ENCODE assay signal across 33 cellular contexts in the genomic region with DNA sequence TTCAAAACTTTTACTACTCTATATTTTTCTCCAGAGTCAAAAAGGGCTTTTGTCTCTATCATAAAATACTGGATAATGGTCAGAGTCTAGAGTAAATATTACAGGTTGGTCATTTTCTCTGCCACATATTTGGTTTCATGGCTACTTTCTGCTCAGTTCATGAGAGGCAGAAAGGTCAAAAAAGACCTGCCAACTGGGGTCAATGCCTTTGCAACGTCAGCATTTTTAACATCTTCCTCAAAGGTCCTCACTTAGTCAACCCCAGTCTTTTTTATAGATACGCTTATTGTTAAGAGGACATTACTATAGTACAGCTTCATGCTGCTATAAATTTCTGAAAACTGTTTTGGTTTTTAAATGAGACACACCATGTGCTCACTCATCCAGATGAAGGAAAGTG.
"Had no signal": no experiment of that assay in that cellular context is flagged by ENCODE, and none has a peak within 500 bp of the region (broad histone marks: within the 10 kb centered on the region; RNA-seq: fewer than 3 reads in every experiment).

No MANE protein-coding gene starts in this region.

- H3K9me3 Mint-ChIP-seq: T-cell had no signal

- DNase-seq: Karpas-422, MM.1S, MV-4-11, NCI-H1092 treated with DMSO at 0.1 percent for 48 hours, NCI-H1105 treated with DMSO at 0.1 percent for 48 hours, NCI-H1417, NCI-H1436, NCI-H146, NCI-H1694, NCI-H187, NCI-H1930, NCI-H2029 treated with DMSO at 0.1 percent for 48 hours, NCI-H2081 treated with DMSO at 0.1 percent for 48 hours, NCI-H2107, NCI-H2171, NCI-H226, NCI-H446 treated with DMSO at 0.1 percent for 48 hours, NCI-H510A, NCI-H524, NCI-H526, NCI-H69, NCI-H748 treated with DMSO at 0.1 percent for 48 hours, NCI-H82, PC-9, SHP77, SIG-M5, SJCRH30, T-cell had no signal

- H3K9me3 ChIP-seq: SJCRH30 had no signal

- H2AFZ ChIP-seq: PC-9 had no signal

- H3K4me1 ChIP-seq: SJCRH30 had no signal

- ATAC-seq: Panc1, Right ventricle myocardium inferior, SK-N-SH treated with all-trans-retinoic acid at 6 μM for 48 hours, T-cell had no signal

- H3K4me1 Mint-ChIP-seq: T-cell had no signal

- H3K27ac ChIP-seq: PC-9, RWPE1, SJCRH30, SK-N-MC had no signal

- H3K36me3 Mint-ChIP-seq: T-cell had no signal

- H3K4me3 ChIP-seq: PC-9, SJCRH30, SK-N-MC had no signal

- H3K36me3 ChIP-seq: SJCRH30 had no signal

- H3K27ac Mint-ChIP-seq: T-cell had no signal

- H3K4me3 Mint-ChIP-seq: T-cell had no signal

- H3K4me2 ChIP-seq: PC-9 had no signal
